1 cellular context compared by ENCODE assay signal in genomic region chr6:150252714-150253444, GRCh38.
TF ChIP-seq lines count a peak whose summit lies in the region.

No MANE protein-coding gene starts in this region.

TF ChIP-seq in K562, 482 proteins besides CTCF, POLR2A, EP300 and RAD21 (continued from another document and continues in another):
- TF ChIP-seq, protein P1, sequence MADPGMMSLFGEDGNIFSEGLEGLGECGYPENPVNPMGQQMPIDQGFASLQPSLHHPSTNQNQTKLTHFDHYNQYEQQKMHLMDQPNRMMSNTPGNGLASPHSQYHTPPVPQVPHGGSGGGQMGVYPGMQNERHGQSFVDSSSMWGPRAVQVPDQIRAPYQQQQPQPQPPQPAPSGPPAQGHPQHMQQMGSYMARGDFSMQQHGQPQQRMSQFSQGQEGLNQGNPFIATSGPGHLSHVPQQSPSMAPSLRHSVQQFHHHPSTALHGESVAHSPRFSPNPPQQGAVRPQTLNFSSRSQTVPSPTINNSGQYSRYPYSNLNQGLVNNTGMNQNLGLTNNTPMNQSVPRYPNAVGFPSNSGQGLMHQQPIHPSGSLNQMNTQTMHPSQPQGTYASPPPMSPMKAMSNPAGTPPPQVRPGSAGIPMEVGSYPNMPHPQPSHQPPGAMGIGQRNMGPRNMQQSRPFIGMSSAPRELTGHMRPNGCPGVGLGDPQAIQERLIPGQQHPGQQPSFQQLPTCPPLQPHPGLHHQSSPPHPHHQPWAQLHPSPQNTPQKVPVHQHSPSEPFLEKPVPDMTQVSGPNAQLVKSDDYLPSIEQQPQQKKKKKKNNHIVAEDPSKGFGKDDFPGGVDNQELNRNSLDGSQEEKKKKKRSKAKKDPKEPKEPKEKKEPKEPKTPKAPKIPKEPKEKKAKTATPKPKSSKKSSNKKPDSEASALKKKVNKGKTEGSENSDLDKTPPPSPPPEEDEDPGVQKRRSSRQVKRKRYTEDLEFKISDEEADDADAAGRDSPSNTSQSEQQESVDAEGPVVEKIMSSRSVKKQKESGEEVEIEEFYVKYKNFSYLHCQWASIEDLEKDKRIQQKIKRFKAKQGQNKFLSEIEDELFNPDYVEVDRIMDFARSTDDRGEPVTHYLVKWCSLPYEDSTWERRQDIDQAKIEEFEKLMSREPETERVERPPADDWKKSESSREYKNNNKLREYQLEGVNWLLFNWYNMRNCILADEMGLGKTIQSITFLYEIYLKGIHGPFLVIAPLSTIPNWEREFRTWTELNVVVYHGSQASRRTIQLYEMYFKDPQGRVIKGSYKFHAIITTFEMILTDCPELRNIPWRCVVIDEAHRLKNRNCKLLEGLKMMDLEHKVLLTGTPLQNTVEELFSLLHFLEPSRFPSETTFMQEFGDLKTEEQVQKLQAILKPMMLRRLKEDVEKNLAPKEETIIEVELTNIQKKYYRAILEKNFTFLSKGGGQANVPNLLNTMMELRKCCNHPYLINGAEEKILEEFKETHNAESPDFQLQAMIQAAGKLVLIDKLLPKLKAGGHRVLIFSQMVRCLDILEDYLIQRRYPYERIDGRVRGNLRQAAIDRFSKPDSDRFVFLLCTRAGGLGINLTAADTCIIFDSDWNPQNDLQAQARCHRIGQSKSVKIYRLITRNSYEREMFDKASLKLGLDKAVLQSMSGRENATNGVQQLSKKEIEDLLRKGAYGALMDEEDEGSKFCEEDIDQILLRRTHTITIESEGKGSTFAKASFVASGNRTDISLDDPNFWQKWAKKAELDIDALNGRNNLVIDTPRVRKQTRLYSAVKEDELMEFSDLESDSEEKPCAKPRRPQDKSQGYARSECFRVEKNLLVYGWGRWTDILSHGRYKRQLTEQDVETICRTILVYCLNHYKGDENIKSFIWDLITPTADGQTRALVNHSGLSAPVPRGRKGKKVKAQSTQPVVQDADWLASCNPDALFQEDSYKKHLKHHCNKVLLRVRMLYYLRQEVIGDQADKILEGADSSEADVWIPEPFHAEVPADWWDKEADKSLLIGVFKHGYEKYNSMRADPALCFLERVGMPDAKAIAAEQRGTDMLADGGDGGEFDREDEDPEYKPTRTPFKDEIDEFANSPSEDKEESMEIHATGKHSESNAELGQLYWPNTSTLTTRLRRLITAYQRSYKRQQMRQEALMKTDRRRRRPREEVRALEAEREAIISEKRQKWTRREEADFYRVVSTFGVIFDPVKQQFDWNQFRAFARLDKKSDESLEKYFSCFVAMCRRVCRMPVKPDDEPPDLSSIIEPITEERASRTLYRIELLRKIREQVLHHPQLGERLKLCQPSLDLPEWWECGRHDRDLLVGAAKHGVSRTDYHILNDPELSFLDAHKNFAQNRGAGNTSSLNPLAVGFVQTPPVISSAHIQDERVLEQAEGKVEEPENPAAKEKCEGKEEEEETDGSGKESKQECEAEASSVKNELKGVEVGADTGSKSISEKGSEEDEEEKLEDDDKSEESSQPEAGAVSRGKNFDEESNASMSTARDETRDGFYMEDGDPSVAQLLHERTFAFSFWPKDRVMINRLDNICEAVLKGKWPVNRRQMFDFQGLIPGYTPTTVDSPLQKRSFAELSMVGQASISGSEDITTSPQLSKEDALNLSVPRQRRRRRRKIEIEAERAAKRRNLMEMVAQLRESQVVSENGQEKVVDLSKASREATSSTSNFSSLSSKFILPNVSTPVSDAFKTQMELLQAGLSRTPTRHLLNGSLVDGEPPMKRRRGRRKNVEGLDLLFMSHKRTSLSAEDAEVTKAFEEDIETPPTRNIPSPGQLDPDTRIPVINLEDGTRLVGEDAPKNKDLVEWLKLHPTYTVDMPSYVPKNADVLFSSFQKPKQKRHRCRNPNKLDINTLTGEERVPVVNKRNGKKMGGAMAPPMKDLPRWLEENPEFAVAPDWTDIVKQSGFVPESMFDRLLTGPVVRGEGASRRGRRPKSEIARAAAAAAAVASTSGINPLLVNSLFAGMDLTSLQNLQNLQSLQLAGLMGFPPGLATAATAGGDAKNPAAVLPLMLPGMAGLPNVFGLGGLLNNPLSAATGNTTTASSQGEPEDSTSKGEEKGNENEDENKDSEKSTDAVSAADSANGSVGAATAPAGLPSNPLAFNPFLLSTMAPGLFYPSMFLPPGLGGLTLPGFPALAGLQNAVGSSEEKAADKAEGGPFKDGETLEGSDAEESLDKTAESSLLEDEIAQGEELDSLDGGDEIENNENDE (IDR thresholded peaks at IDR 0.05; ENCODE audit: low read depth, low read length), result no peak
- no peak; the same call in 1 of the 2 replicates for TF ChIP-seq HCFC1 (IDR thresholded peaks at IDR 0.05; ENCODE audit: low read depth, low read length)
- TF ChIP-seq PHB2 (IDR thresholded peaks at IDR 0.05; ENCODE audit: low read depth), result no peak
- TF ChIP-seq ATF1 (CRISPR knock-in tag; IDR thresholded peaks at IDR 0.05), result no peak
- 0 out of 2 replicates have a peak, but pooled peaks have one; percentile 6 for TF ChIP-seq ATF1 (tag; IDR thresholded peaks at IDR 0.05)
- TF ChIP-seq RBBP5 (IDR thresholded peaks at IDR 0.05; ENCODE audit: borderline replicate concordance, insufficient read depth, low read length, poor library complexity, severe bottlenecking), result no peak
- no peak for TF ChIP-seq CBX2 (IDR thresholded peaks at IDR 0.05; ENCODE audit: insufficient read depth, low read length, poor library complexity, severe bottlenecking)
- TF ChIP-seq MAZ (CRISPR knock-in tag; conservative IDR thresholded peaks at IDR 0.05 in 1 of 2, IDR thresholded peaks at IDR 0.05 in 1 of 2), result 0 out of 4 replicates have a peak, but pooled peaks of 1 of the 2 experiments have one; percentile 33
- TF ChIP-seq, protein P2, sequence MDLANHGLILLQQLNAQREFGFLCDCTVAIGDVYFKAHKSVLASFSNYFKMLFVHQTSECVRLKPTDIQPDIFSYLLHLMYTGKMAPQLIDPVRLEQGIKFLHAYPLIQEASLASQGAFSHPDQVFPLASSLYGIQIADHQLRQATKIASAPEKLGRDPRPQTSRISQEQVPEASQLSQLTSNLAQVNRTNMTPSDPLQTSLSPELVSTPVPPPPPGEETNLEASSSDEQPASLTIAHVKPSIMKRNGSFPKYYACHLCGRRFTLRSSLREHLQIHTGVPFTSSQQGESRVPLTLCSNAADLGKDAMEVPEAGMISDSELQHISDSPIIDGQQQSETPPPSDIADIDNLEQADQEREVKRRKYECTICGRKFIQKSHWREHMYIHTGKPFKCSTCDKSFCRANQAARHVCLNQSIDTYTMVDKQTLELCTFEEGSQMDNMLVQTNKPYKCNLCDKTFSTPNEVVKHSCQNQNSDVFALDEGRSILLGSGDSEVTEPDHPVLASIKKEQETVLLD (IDR thresholded peaks at IDR 0.05), result no peak
- no peak for TF ChIP-seq THRA (IDR thresholded peaks at IDR 0.05)
- no peak for TF ChIP-seq NONO (IDR thresholded peaks at IDR 0.05; ENCODE audit: low read depth in 2 of 2, low read length in 1 of 2)
- TF ChIP-seq KAT7 (CRISPR knock-in tag; IDR thresholded peaks at IDR 0.05; ENCODE audit: borderline replicate concordance), result no peak
- peak; percentile 24; the same call in 1 of the 2 replicates for TF ChIP-seq ZNF239 (CRISPR knock-in tag; IDR thresholded peaks at IDR 0.05)
- no peak for TF ChIP-seq POLR2G (IDR thresholded peaks at IDR 0.05; ENCODE audit: low read depth, low read length)
- no peak for TF ChIP-seq NFE2L1 (tag; IDR thresholded peaks at IDR 0.05; ENCODE audit: borderline replicate concordance, low read depth)
- TF ChIP-seq POU5F1 (IDR thresholded peaks at IDR 0.05; ENCODE audit: borderline replicate concordance, low read depth, low read length, partially characterized antibody), result no peak
- TF ChIP-seq HDAC2 (IDR thresholded peaks at IDR 0.05), result 0 out of 2 replicates have a peak, but pooled peaks have one; percentile 42
- peak; percentile 76 for TF ChIP-seq ZNF12 (CRISPR knock-in tag; IDR thresholded peaks at IDR 0.05)
- no peak for TF ChIP-seq NRF1 (conservative IDR thresholded peaks at IDR 0.05 in 1 of 2, IDR thresholded peaks at IDR 0.05 in 1 of 2)
- no peak for TF ChIP-seq CC2D1A (IDR thresholded peaks at IDR 0.05)
- TF ChIP-seq ZNF24 (IDR thresholded peaks at IDR 0.05), result no peak
- TF ChIP-seq MIER1 (IDR thresholded peaks at IDR 0.05; ENCODE audit: low read depth), result no peak
- TF ChIP-seq CHD4 (IDR thresholded peaks at IDR 0.05; ENCODE audit: insufficient read depth, insufficient replicate concordance, low read depth, low read length, poor library complexity, severe bottlenecking), result peak; percentile 58
- peak in 1 of 2 experiments; percentile 67; a peak in 1 of 4 replicates for TF ChIP-seq ETV6 (IDR thresholded peaks at IDR 0.05; ENCODE audit: borderline replicate concordance in 1 of 2, low read depth in 2 of 2, low read length in 1 of 2)
- no peak for TF ChIP-seq ETV6 (CRISPR knock-in tag; IDR thresholded peaks at IDR 0.05; ENCODE audit: borderline replicate concordance)
- no peak for TF ChIP-seq PTBP1 (IDR thresholded peaks at IDR 0.05; ENCODE audit: low read depth, low read length)
- TF ChIP-seq CBX1 (IDR thresholded peaks at IDR 0.05; ENCODE audit: low read depth), result no peak
- TF ChIP-seq ATF7 (IDR thresholded peaks at IDR 0.05), result peak; percentile 66
- TF ChIP-seq, protein P3, sequence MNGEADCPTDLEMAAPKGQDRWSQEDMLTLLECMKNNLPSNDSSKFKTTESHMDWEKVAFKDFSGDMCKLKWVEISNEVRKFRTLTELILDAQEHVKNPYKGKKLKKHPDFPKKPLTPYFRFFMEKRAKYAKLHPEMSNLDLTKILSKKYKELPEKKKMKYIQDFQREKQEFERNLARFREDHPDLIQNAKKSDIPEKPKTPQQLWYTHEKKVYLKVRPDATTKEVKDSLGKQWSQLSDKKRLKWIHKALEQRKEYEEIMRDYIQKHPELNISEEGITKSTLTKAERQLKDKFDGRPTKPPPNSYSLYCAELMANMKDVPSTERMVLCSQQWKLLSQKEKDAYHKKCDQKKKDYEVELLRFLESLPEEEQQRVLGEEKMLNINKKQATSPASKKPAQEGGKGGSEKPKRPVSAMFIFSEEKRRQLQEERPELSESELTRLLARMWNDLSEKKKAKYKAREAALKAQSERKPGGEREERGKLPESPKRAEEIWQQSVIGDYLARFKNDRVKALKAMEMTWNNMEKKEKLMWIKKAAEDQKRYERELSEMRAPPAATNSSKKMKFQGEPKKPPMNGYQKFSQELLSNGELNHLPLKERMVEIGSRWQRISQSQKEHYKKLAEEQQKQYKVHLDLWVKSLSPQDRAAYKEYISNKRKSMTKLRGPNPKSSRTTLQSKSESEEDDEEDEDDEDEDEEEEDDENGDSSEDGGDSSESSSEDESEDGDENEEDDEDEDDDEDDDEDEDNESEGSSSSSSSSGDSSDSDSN (IDR thresholded peaks at IDR 0.05; ENCODE audit: borderline replicate concordance in 1 of 2, low read depth in 2 of 2, low read length in 2 of 2), result 0 out of 4 replicates have a peak, but pooled peaks of 1 of the 2 experiments have one; percentile 23
- peak; percentile 41 to 50; a peak in 2 of 4 replicates for TF ChIP-seq KDM1A (IDR thresholded peaks at IDR 0.05)
- peak; percentile 92 for TF ChIP-seq EHMT2 (IDR thresholded peaks at IDR 0.05)
- TF ChIP-seq ZBTB1 (CRISPR knock-in tag; IDR thresholded peaks at IDR 0.05; ENCODE audit: borderline replicate concordance, low read depth), result no peak
- no peak for TF ChIP-seq TFAP4 (CRISPR knock-in tag; IDR thresholded peaks at IDR 0.05; ENCODE audit: borderline replicate concordance)
- peak in 1 of 2 experiments; percentile 48; a peak in 2 of 4 replicates for TF ChIP-seq TRIM24 (IDR thresholded peaks at IDR 0.05)
- TF ChIP-seq, protein P4, sequence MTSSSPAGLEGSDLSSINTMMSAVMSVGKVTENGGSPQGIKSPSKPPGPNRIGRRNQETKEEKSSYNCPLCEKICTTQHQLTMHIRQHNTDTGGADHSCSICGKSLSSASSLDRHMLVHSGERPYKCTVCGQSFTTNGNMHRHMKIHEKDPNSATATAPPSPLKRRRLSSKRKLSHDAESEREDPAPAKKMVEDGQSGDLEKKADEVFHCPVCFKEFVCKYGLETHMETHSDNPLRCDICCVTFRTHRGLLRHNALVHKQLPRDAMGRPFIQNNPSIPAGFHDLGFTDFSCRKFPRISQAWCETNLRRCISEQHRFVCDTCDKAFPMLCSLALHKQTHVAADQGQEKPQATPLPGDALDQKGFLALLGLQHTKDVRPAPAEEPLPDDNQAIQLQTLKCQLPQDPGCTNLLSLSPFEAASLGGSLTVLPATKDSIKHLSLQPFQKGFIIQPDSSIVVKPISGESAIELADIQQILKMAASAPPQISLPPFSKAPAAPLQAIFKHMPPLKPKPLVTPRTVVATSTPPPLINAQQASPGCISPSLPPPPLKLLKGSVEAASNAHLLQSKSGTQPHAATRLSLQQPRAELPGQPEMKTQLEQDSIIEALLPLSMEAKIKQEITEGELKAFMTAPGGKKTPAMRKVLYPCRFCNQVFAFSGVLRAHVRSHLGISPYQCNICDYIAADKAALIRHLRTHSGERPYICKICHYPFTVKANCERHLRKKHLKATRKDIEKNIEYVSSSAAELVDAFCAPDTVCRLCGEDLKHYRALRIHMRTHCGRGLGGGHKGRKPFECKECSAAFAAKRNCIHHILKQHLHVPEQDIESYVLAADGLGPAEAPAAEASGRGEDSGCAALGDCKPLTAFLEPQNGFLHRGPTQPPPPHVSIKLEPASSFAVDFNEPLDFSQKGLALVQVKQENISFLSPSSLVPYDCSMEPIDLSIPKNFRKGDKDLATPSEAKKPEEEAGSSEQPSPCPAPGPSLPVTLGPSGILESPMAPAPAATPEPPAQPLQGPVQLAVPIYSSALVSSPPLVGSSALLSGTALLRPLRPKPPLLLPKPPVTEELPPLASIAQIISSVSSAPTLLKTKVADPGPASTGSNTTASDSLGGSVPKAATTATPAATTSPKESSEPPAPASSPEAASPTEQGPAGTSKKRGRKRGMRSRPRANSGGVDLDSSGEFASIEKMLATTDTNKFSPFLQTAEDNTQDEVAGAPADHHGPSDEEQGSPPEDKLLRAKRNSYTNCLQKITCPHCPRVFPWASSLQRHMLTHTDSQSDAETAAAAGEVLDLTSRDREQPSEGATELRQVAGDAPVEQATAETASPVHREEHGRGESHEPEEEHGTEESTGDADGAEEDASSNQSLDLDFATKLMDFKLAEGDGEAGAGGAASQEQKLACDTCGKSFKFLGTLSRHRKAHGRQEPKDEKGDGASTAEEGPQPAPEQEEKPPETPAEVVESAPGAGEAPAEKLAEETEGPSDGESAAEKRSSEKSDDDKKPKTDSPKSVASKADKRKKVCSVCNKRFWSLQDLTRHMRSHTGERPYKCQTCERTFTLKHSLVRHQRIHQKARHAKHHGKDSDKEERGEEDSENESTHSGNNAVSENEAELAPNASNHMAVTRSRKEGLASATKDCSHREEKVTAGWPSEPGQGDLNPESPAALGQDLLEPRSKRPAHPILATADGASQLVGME (CRISPR knock-in tag; IDR thresholded peaks at IDR 0.05), result 0 out of 2 replicates have a peak, but pooled peaks have one; percentile 17
- TF ChIP-seq ZFP1 (CRISPR knock-in tag; IDR thresholded peaks at IDR 0.05), result no peak
- no peak for TF ChIP-seq MXI1 (IDR thresholded peaks at IDR 0.05; ENCODE audit: low read depth, low read length)
- TF ChIP-seq GTF2A2 (tag; IDR thresholded peaks at IDR 0.05), result no peak
